ENCODE assay signal across 8 cellular contexts in the genomic region with DNA sequence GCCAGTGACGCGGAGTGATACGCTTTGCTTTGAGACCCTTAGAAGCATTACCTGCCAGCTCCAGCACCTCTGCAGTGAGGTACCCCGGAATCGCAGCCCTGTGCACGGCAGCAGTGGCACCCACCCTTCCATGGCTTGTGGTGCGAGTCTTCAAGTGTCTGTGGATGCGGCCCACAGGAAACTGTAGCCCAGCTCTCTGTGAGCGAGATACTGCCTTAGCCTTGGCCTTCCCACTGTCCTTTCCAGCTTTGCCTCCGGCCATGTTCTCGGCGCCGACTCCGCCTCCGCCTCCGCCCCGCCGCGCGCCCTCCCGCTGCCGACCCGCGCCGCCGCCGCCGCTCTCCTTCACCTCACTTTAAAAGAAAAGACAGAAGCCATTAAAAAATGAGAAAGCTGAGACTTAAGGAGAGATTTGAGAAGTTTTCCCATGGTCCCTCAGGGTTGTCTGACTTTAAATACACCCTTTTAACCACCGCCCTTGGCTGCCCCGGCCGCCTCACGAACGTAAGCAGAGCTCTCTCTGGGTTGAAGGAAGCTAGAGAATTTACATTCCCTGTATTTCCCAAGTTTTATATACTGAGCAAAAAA.
DNase-seq lines count a peak whose midpoint lies in the region; ATAC-seq, FAIRE-seq and TF ChIP-seq lines count a peak whose summit lies in the region.

No MANE protein-coding gene starts in this region.

- peak overlapping the region; percentile 67 to 82 for H3K27ac ChIP-seq in A549
- peak overlapping the region; percentile 54; the same call in 1 of the 2 replicates for H3K27ac ChIP-seq in HEK293 (ENCODE audit: extremely low read depth, low read depth, low read length)
- H3K27ac ChIP-seq in pancreas: peak overlapping the region; percentile 20 to 79 (median 65)

- H3K27me3 ChIP-seq in pancreas: no peaks in the 10 kb centered on the region

- H3K9me3 ChIP-seq in A549 (no peaks in the 10 kb centered on the region), HEK293 (ENCODE audit: control insufficient read depth, insufficient read depth, low read depth, low read length) (no peaks in the 10 kb centered on the region), pancreas (no peaks in the 10 kb centered on the region)

- no peak; the same call in 1 of the 2 replicates for TF ChIP-seq POLR2A in A549 (IDR thresholded peaks at IDR 0.05; ENCODE audit: low read length)

- DNase-seq in A549 (ENCODE audit: low read depth in 1 of 2, low spot score in 1 of 2) (peak; percentile 48 to 80), head of caudate nucleus (peak in 38 of 42 donors; percentile 7 to 71 (median 40)), pancreas (peak in 2 of 6 donors; percentile 22 to 76), KG1 (lab: John Stamatoyannopoulos, UW) (no peak), glomerular visceral epithelial cell (ENCODE audit: extremely low spot score) (no peak), HEK293T (ENCODE audit: extremely low spot score) (no peak)
- peak in 1 of 2 donors; percentile 31 for DNase-seq in activated naive CD4-positive, alpha-beta T cell treated with anti-CD3 and anti-CD28 coated beads, Interleukin-2, amount 50 U/mL, for 72 hours (ENCODE audit: low spot score in 2 of 2)

- intact Hi-C loops in head of caudate nucleus (cut with DNase I): no loop called here
- intact Hi-C loops in pancreas (cut with DNase I): no loop called here

- TF ChIP-seq RAD21 in A549 (conservative IDR thresholded peaks at IDR 0.05 in 1 of 2, IDR thresholded peaks at IDR 0.05 in 1 of 2): no peak

- POLR2A ChIA-PET in A549 (lab: Yijun Ruan, JAX): interaction anchor here (1.5 kb wide), 1 partner anchor 19 kb away, joined by 8 read pairs; no protein-coding TSS in a partner anchor
- POLR2A ChIA-PET in HEK293 (lab: Yijun Ruan, JAX): no interaction called here
- POLR2A ChIA-PET in HEK293T (lab: Yijun Ruan, JAX): interaction anchor here (1.1 kb wide), 1 partner anchor 15 kb away, joined by 3 read pairs; no protein-coding TSS in a partner anchor

- H3K9me3 Mint-ChIP-seq in activated naive CD4-positive, alpha-beta T cell treated with anti-CD3 and anti-CD28 coated beads, Interleukin-2, amount 50 U/mL, for 72 hours: no peaks in the 10 kb centered on the region

- H3K36me3 Mint-ChIP-seq in activated naive CD4-positive, alpha-beta T cell treated with anti-CD3 and anti-CD28 coated beads, Interleukin-2, amount 50 U/mL, for 72 hours: no peaks in the 10 kb centered on the region

- peaks cover 10% of the 10 kb centered on the region; the same call in 1 of the 3 replicates for H3K4me1 ChIP-seq in A549
- peaks cover 4% of the 10 kb centered on the region; the same call in 1 of the 2 replicates for H3K4me1 ChIP-seq in HEK293 (ENCODE audit: control insufficient read depth, insufficient read depth, low read length)
- H3K4me1 ChIP-seq in pancreas: no peaks in the 10 kb centered on the region

- H3K36me3 ChIP-seq in HEK293 (ENCODE audit: control insufficient read depth in 2 of 2, insufficient read depth in 1 of 2, low read length in 2 of 2) (no peaks in the 10 kb centered on the region; a peak in 1 of 3 replicates), pancreas (no peaks in the 10 kb centered on the region)

- peak overlapping the region; percentile 92 for H3K4me2 ChIP-seq in A549

- ATAC-seq in A549 (peak; percentile 91 to 96), pancreas (peak; percentile 88 to 91 (median 90))
- ATAC-seq in activated naive CD4-positive, alpha-beta T cell treated with anti-CD3 and anti-CD28 coated beads, Interleukin-2, amount 50 U/mL, for 72 hours: peak; percentile 68 to 71

- WGBS in A549 (ENCODE audit: missing lambda C conversion rate): 10% methylated on average over 31 of the region's 33 CpGs
- WGBS in pancreas, 2 donors: 2 to 3% methylated on average over 32 to 33 of the region's 33 CpGs

- no peak for FAIRE-seq in A549 (lab: Jason Lieb, UNC)
- FAIRE-seq in pancreas (lab: Jason Lieb, UNC): no peak

- H3K27ac Mint-ChIP-seq in activated naive CD4-positive, alpha-beta T cell treated with anti-CD3 and anti-CD28 coated beads, Interleukin-2, amount 50 U/mL, for 72 hours: peak overlapping the region; percentile 26 to 64

- TF ChIP-seq CTCF in A549 (IDR thresholded peaks at IDR 0.05) (no peak), HEK293 (tag by site-specific recombination; IDR thresholded peaks at IDR 0.05) (no peak), pancreas (IDR thresholded peaks at IDR 0.05) (no peak)

- no peak for TF ChIP-seq EP300 in A549 (IDR thresholded peaks at IDR 0.05)

- H3K4me3 ChIP-seq in A549 (peak overlapping the region; percentile 47), HEK293 (ENCODE audit: low read depth, low read length) (peak overlapping the region; percentile 1; the same call in 1 of the 2 replicates), pancreas (peak overlapping the region; percentile 11 to 50 (median 18))

- CTCF ChIA-PET in A549 (lab: Yijun Ruan, JAX) (interaction anchor here (0.7 to 3.1 kb wide), 9 partner anchors 14 to 456 kb away, joined by 3 to 26 read pairs (median 3); no protein-coding TSS in a partner anchor), HEK293 (lab: Yijun Ruan, JAX) (interaction anchor here (0.6 to 1.0 kb wide), 5 partner anchors 12 to 881 kb away, joined by 3 to 6 read pairs (median 3); no protein-coding TSS in a partner anchor), HEK293T (lab: Yijun Ruan, JAX) (no interaction called here)

TF ChIP-seq in A549, 52 proteins besides CTCF, POLR2A, EP300 and RAD21:
- TF ChIP-seq, protein P1, sequence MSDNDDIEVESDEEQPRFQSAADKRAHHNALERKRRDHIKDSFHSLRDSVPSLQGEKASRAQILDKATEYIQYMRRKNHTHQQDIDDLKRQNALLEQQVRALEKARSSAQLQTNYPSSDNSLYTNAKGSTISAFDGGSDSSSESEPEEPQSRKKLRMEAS (IDR thresholded peaks at IDR 0.05): peak; percentile 14
- TF ChIP-seq PHF8 (IDR thresholded peaks at IDR 0.05; ENCODE audit: borderline replicate concordance, low read depth): peak; percentile 30; the same call in 1 of the 2 replicates
- no peak for TF ChIP-seq FOSL2 (IDR thresholded peaks at IDR 0.05)
- TF ChIP-seq FOSL2 (CRISPR knock-in tag; IDR thresholded peaks at IDR 0.05): no peak
- TF ChIP-seq, protein P2, sequence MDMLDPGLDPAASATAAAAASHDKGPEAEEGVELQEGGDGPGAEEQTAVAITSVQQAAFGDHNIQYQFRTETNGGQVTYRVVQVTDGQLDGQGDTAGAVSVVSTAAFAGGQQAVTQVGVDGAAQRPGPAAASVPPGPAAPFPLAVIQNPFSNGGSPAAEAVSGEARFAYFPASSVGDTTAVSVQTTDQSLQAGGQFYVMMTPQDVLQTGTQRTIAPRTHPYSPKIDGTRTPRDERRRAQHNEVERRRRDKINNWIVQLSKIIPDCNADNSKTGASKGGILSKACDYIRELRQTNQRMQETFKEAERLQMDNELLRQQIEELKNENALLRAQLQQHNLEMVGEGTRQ (IDR thresholded peaks at IDR 0.05): no peak
- no peak for TF ChIP-seq HES2 (IDR thresholded peaks at IDR 0.05)

TF ChIP-seq in HEK293, 187 proteins besides CTCF, POLR2A, EP300 and RAD21 (continues in another document):
- TF ChIP-seq ZNF580 (tag by site-specific recombination; IDR thresholded peaks at IDR 0.05) (0 out of 2 replicates have a peak, but pooled peaks have one; percentile 17), ZBTB48 (tag by site-specific recombination; IDR thresholded peaks at IDR 0.05) (0 out of 2 replicates have a peak, but pooled peaks have one; percentile 53)

TF ChIP-seq in HEK293T, 16 proteins besides CTCF, POLR2A, EP300 and RAD21:
- no peak for TF ChIP-seq FOXM1 (IDR thresholded peaks at IDR 0.05; ENCODE audit: borderline replicate concordance)
- no peak for TF ChIP-seq ARNT (IDR thresholded peaks at IDR 0.05)
- no peak for TF ChIP-seq L3MBTL2 (conservative IDR thresholded peaks at IDR 0.05)
- TF ChIP-seq BHLHE40 (IDR thresholded peaks at IDR 0.05; ENCODE audit: borderline replicate concordance): no peak
- no peak for TF ChIP-seq HDGF (IDR thresholded peaks at IDR 0.05; ENCODE audit: borderline replicate concordance)
- no peak for TF ChIP-seq LEF1 (IDR thresholded peaks at IDR 0.05; ENCODE audit: borderline replicate concordance)
- TF ChIP-seq FOXK2 (IDR thresholded peaks at IDR 0.05): no peak
- no peak for TF ChIP-seq SP1 (IDR thresholded peaks at IDR 0.05)
- TF ChIP-seq, protein P3, sequence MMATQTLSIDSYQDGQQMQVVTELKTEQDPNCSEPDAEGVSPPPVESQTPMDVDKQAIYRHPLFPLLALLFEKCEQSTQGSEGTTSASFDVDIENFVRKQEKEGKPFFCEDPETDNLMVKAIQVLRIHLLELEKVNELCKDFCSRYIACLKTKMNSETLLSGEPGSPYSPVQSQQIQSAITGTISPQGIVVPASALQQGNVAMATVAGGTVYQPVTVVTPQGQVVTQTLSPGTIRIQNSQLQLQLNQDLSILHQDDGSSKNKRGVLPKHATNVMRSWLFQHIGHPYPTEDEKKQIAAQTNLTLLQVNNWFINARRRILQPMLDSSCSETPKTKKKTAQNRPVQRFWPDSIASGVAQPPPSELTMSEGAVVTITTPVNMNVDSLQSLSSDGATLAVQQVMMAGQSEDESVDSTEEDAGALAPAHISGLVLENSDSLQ (IDR thresholded peaks at IDR 0.05): no peak
- TF ChIP-seq SUZ12 (IDR thresholded peaks at IDR 0.05): no peak
- TF ChIP-seq NFRKB (IDR thresholded peaks at IDR 0.05): no peak
- TF ChIP-seq ELF4 (IDR thresholded peaks at IDR 0.05): no peak

Comparison
In these comparisons a context has a peak if more than half of its experiments do, and no peak if none do; other contexts are left out.
1. DNase-seq: peak in A549 (2 of 2) and head of caudate nucleus (38 of 42); none in KG1 (single experiment), glomerular visceral epithelial cell (single experiment) and HEK293T (single experiment).
2. Of the 5 proteins assayed by ChIP-seq in both HEK293 and A549: peak only in HEK293: REST; only in A549: none; in both: none; in neither: 4.
3. Peak in every context shown above with its lines, with median percentiles within 50 percentile points of each other: ATAC-seq, H3K27ac ChIP-seq and H3K4me3 ChIP-seq.